ENCODE assay signal across 20 cellular contexts in the genomic region with DNA sequence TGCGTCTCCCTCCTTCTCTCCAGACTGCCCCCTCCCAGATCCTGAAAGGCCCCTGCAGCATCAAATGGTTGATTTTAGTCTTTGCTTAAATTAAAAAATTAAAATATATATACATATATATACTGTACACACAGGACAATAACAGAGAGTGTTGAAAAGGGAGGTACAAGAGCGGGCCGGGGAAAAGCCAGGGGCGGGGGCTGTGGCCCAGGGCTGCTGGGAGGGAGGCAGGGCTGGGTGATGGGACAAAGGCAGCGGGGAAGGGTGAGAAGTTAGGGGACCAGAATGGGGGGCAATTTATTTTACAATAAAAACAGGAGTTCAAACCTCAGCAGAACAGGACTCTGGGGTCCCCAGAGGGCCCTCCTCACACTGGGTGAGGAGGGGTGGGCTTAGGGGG. TPM values are rescaled to one million over a fixed set of nuclear protein-coding genes. Genes with fewer than 3 reads are reported as not detected.
A peak's percentile ranks its signal among the peaks of the same experiment; 100 is the strongest.
DNase-seq lines count a peak whose midpoint lies in the region; ATAC-seq and TF ChIP-seq lines count a peak whose summit lies in the region.
"Had no signal": no experiment of that assay in that cellular context is flagged by ENCODE, and none has a peak within 500 bp of the region (broad histone marks: within the 10 kb centered on the region; RNA-seq: fewer than 3 reads in every experiment).

No MANE protein-coding gene starts in this region.

- no peak for TF ChIP-seq EP300 in suprapubic skin (IDR thresholded peaks at IDR 0.05)

- H3K27ac ChIP-seq in cingulate gyrus (ENCODE audit: low read depth, low read length) = peak overlapping the region; percentile 99
- H3K27ac ChIP-seq in layer of hippocampus (ENCODE audit: low read depth, low read length) = peak overlapping the region; percentile 98
- H3K27ac ChIP-seq in suprapubic skin = peak overlapping the region; percentile 93
- peak overlapping the region; percentile 90 to 93 for H3K27ac ChIP-seq in uterus
- H3K27ac ChIP-seq: GM23248 had no signal

- H3K9me3 ChIP-seq in suprapubic skin (no peaks in the 10 kb centered on the region), uterus (no peaks in the 10 kb centered on the region), MG63 (no peaks in the 10 kb centered on the region)
- H3K9me3 ChIP-seq: BE2C had no signal

- TF ChIP-seq CTCF in suprapubic skin (IDR thresholded peaks at IDR 0.05) = no peak
- TF ChIP-seq CTCF in uterus (IDR thresholded peaks at IDR 0.05) = no peak

- no peaks in the 10 kb centered on the region for H3K27me3 ChIP-seq in layer of hippocampus (ENCODE audit: control insufficient read depth, insufficient read depth, low read length)
- H3K27me3 ChIP-seq in suprapubic skin = no peaks in the 10 kb centered on the region
- no peaks in the 10 kb centered on the region for H3K27me3 ChIP-seq in uterus
- no peaks in the 10 kb centered on the region for H3K27me3 ChIP-seq in MG63
- H3K27me3 ChIP-seq: BE2C had no signal

- intact Hi-C loops in uterus (cut with DNase I; ENCODE audit: low total_unique reads) (no loop called here), posterior cingulate gyrus (cut with DNase I) (loop anchor here (5.0 kb wide), 1 partner anchor 237 kb away; no protein-coding TSS in a partner anchor)

- H3K4me3 ChIP-seq in suprapubic skin (no peak overlapping the region), uterus (no peak overlapping the region), MG63 (no peak overlapping the region)
- H3K4me3 ChIP-seq: GM12878, GM23248 had no signal

- peaks cover 62% of the 10 kb centered on the region for H3K4me1 ChIP-seq in suprapubic skin
- H3K4me1 ChIP-seq in uterus = peaks cover 12 to 21% of the 10 kb centered on the region in 2 donors
- H3K4me1 ChIP-seq: BE2C had no signal

- peaks cover 41% of the 10 kb centered on the region for H3K36me3 ChIP-seq in suprapubic skin
- H3K36me3 ChIP-seq in uterus = no peaks in the 10 kb centered on the region
- H3K36me3 ChIP-seq in MG63 = peaks cover 38% of the 10 kb centered on the region

- no peak for TF ChIP-seq POLR2A in suprapubic skin (IDR thresholded peaks at IDR 0.05)
- no peak for TF ChIP-seq POLR2A in uterus (IDR thresholded peaks at IDR 0.05)

- no peak for ATAC-seq in GM18867 (IDR thresholded peaks at IDR 0.05; ENCODE audit: unreplicated experiment)
- ATAC-seq: GM12878, PC-3 had no signal

- WGBS in suprapubic skin = 70% methylated on average over 5 of the region's 5 CpGs

- DNase-seq in suprapubic skin (ENCODE audit: low spot score in 2 of 2) (no peak), uterus (no peak), posterior cingulate gyrus (no peak), MG63 (no peak), NAMALWA (ENCODE audit: low spot score) (no peak)
- DNase-seq: BE2C; CD4-positive, alpha-beta memory T cell; DMS79; GM23248; NCI-H1436 treated with DMSO at 0.1 percent for 48 hours; NCI-H2081; NCI-H524 treated with DMSO at 0.1 percent for 48 hours; NK-92 treated with Interleukin-12 subunit alpha and Interleukin-12 subunit beta, amount 100 ng/mL, for 24 hours; PC-3 had no signal

RNA-seq across cellular contexts. Expression of a gene that starts 10.5 kb away (rescaled TPM):
- total RNA-seq in suprapubic skin = 10 to 100 TPM; 41.1 to 46.3 (median 43.0) TPM
- 10 to 100 TPM in 3 of 4 donors, 1 to 10 TPM in 1; 4.6 to 86.2 (median 18.7) TPM for total RNA-seq in uterus
- total RNA-seq in MG63 (2014; rRNA removed; shearing (Covaris generic); ENCODE audit: low replicate concordance) = 21.3 and 35.5 TPM in 2 replicates

RNA-seq across cellular contexts. Expression of a gene that starts 11.3 kb away (rescaled TPM):
- not detected for total RNA-seq in suprapubic skin
- under 1 TPM in 2 of 4 donors, not detected in 2; 0.09 to 0.21 TPM for total RNA-seq in uterus
- not detected in 2 replicates for total RNA-seq in MG63 (2014; rRNA removed; shearing (Covaris generic); ENCODE audit: low replicate concordance)
- total RNA-seq: CD4-positive, alpha-beta memory T cell; G401; GM23248; HT1080 had no signal

RNA-seq across cellular contexts. Expression of a gene that starts 26.4 kb away (rescaled TPM):
- total RNA-seq in suprapubic skin (1 to 10 TPM in 1 of 4 donors, under 1 TPM in 2, not detected in 1; 0.42 to 2.7 (median 0.60) TPM), uterus (1 to 10 TPM in 2 of 4 donors, under 1 TPM in 1, not detected in 1; 0.79 to 8.5 (median 1.8) TPM)
- not detected in 2 replicates for total RNA-seq in MG63 (2014; rRNA removed; shearing (Covaris generic); ENCODE audit: low replicate concordance)
- total RNA-seq: G401, GM23248, HT1080, PC-3 had no signal

RNA-seq across cellular contexts. Expression of a gene that starts 59.6 kb away (rescaled TPM):
- total RNA-seq in suprapubic skin (1 to 10 TPM; 1.6 to 4.9 (median 4.1) TPM), uterus (1 to 10 TPM in 3 of 4 donors, not detected in 1; 3.5 to 7.2 (median 4.0) TPM)
- not detected in 2 replicates for total RNA-seq in MG63 (2014; rRNA removed; shearing (Covaris generic); ENCODE audit: low replicate concordance)
- total RNA-seq: G401, GM12878, GM23248, HT1080 had no signal
